Comparison of ENCODE assay signal across 25 cellular contexts in genomic region chr2:135969655-135970387, GRCh38.
"Had no signal": no experiment of that assay in that cellular context is flagged by ENCODE, and none has a peak within 500 bp of the region (broad histone marks: within the 10 kb centered on the region; RNA-seq: fewer than 3 reads in every experiment).

No MANE protein-coding gene starts in this region.

- H3K27me3 Mint-ChIP-seq: activated CD8-positive, alpha-beta T cell treated with anti-CD3 and anti-CD28 coated beads for 36 hours; activated naive CD4-positive, alpha-beta T cell treated with anti-CD3 and anti-CD28 coated beads, Interleukin-2, amount 50 U/mL, for 24 hours had no signal

- H3K9me3 ChIP-seq: breast epithelium had no signal

- H3K27ac ChIP-seq: breast epithelium, KMS-11 had no signal

- H3K27me3 ChIP-seq: breast epithelium, MG63 had no signal

- H3K4me2 ChIP-seq: KMS-11 had no signal

- H3K36me3 ChIP-seq: breast epithelium had no signal

- H3K4me3 Mint-ChIP-seq: activated CD8-positive, alpha-beta T cell treated with anti-CD3 and anti-CD28 coated beads for 36 hours; activated naive CD4-positive, alpha-beta T cell treated with anti-CD3 and anti-CD28 coated beads, Interleukin-2, amount 50 U/mL, for 24 hours; T-helper 1 cell treated with Interleukin-12 subunit alpha and Interleukin-12 subunit beta and Interleukin-4 antibody, amounts not matched to agents 30 μg/mL and 1 μg/mL, for 36 hours had no signal

- H3K9ac ChIP-seq: KMS-11 had no signal

- H3K4me1 ChIP-seq: breast epithelium had no signal

- H3K27ac Mint-ChIP-seq: activated CD8-positive, alpha-beta T cell treated with anti-CD3 and anti-CD28 coated beads for 36 hours; T-helper 1 cell treated with Interleukin-12 subunit alpha and Interleukin-12 subunit beta and Interleukin-4 antibody, amounts not matched to agents 30 μg/mL and 1 μg/mL, for 36 hours had no signal

- H3K9me3 Mint-ChIP-seq: activated naive CD4-positive, alpha-beta T cell treated with anti-CD3 and anti-CD28 coated beads, Interleukin-2, amount 50 U/mL, for 24 hours had no signal

- H3K4me3 ChIP-seq: breast epithelium, MG63 had no signal

- ATAC-seq: activated CD8-positive, alpha-beta T cell treated with anti-CD3 and anti-CD28 coated beads for 36 hours; PC-3 had no signal

- DNase-seq: activated CD4-positive, alpha-beta T cell treated with anti-CD3 and anti-CD28 coated beads for 4 hours; activated CD8-positive, alpha-beta memory T cell treated with anti-CD3 and anti-CD28 coated beads, Interleukin-2, amount 50 U/mL, for 4 hours; activated CD8-positive, alpha-beta T cell treated with anti-CD3 and anti-CD28 coated beads for 36 hours; activated effector memory CD4-positive, alpha-beta T cell treated with Interleukin-2 at 50 U/mL for 16 hours; activated naive CD4-positive, alpha-beta T cell; aorta; central memory CD4-positive, alpha-beta T cell; MG63; MV-4-11; NCI-H1092 treated with DMSO at 0.1 percent for 48 hours; NCI-H1417 treated with DMSO at 0.1 percent for 48 hours; NCI-H1694; NCI-H2029; NCI-H2107; NCI-H2171 treated with DMSO at 0.1 percent for 48 hours; NCI-H226; NCI-H526 treated with DMSO at 0.1 percent for 48 hours; NK-92 treated with Interleukin-12 subunit alpha and Interleukin-12 subunit beta, amount 100 ng/mL, for 24 hours; PC-3; SHP77 treated with DMSO at 0.1 percent for 48 hours; T-helper 9 cell had no signal
